In the genomic region with DNA sequence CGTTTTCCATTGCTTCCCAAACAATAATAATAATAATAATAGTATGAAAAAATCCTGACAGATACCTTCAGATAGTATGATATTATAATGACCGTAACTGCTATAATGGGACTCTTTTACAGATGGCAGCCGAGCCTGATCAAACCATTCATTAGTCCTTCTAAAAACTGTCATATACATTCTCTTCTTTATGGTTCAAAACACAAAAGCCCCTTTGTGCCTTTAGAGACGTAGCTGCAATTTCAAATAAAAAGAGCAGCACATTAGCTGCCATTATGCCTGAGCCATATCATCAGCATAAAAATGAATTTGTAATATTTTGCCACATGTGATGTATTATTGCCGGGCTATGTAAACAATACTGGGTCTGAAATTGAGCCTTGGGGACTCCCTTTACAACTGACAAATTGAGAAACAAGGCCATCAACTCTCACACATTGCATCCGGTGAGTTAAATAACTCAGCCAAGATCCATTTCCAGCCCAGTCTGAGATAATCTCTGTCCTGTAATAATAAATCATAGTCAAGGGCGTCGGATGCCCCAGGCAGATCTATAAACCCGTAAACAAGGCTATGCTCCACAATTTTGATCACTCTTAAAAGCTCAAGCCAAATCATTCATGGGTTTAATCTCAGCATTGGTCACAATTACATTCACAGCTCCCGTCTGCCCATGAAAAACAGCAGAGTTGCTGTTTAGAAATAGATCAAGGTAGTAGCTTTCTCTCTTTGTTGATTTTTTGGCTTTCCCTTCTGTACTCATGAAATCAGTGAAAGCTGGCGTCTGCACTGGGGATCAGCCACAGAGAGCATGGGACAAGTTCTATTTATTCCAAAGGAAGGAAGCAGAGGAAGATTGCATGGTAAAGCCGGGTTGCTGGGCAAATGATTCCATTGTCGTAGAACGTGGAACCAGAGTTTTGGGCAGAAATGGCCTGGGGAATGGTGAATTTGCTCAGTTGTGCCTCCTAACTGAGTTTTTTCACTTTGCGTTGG, we compare ENCODE assay signal across 3 cellular contexts.
A peak's percentile ranks its signal among the peaks of the same experiment; 100 is the strongest.
TF ChIP-seq lines count a peak whose summit lies in the region.

No MANE protein-coding gene starts in this region.

TF ChIP-seq in SK-N-SH, 30 proteins besides CTCF, POLR2A, EP300 and RAD21:
- TF ChIP-seq GATA2 (CRISPR knock-in tag; IDR thresholded peaks at IDR 0.05) (peak; percentile 63), CHD2 (IDR thresholded peaks at IDR 0.05; ENCODE audit: low read length, partially characterized antibody) (no peak)

TF ChIP-seq in SK-N-SH treated with all-trans-retinoic acid at 6 μM for 48 hours, 23 proteins besides CTCF, POLR2A, EP300 and RAD21:
- TF ChIP-seq GLIS3 (CRISPR knock-in tag; IDR thresholded peaks at IDR 0.05) (no peak), RARB (CRISPR knock-in tag; IDR thresholded peaks at IDR 0.05) (no peak), BACH2 (CRISPR knock-in tag; IDR thresholded peaks at IDR 0.05; ENCODE audit: borderline replicate concordance) (no peak)

TF ChIP-seq in WTC11, 78 proteins besides CTCF, POLR2A, EP300 and RAD21:
- no peak for TF ChIP-seq SMAD3 (CRISPR knock-in tag; IDR thresholded peaks at IDR 0.05; ENCODE audit: borderline replicate concordance)
- TF ChIP-seq, protein P1, sequence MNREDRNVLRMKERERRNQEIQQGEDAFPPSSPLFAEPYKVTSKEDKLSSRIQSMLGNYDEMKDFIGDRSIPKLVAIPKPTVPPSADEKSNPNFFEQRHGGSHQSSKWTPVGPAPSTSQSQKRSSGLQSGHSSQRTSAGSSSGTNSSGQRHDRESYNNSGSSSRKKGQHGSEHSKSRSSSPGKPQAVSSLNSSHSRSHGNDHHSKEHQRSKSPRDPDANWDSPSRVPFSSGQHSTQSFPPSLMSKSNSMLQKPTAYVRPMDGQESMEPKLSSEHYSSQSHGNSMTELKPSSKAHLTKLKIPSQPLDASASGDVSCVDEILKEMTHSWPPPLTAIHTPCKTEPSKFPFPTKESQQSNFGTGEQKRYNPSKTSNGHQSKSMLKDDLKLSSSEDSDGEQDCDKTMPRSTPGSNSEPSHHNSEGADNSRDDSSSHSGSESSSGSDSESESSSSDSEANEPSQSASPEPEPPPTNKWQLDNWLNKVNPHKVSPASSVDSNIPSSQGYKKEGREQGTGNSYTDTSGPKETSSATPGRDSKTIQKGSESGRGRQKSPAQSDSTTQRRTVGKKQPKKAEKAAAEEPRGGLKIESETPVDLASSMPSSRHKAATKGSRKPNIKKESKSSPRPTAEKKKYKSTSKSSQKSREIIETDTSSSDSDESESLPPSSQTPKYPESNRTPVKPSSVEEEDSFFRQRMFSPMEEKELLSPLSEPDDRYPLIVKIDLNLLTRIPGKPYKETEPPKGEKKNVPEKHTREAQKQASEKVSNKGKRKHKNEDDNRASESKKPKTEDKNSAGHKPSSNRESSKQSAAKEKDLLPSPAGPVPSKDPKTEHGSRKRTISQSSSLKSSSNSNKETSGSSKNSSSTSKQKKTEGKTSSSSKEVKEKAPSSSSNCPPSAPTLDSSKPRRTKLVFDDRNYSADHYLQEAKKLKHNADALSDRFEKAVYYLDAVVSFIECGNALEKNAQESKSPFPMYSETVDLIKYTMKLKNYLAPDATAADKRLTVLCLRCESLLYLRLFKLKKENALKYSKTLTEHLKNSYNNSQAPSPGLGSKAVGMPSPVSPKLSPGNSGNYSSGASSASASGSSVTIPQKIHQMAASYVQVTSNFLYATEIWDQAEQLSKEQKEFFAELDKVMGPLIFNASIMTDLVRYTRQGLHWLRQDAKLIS (CRISPR knock-in tag; IDR thresholded peaks at IDR 0.05; ENCODE audit: borderline replicate concordance): no peak
- TF ChIP-seq NFYB (CRISPR knock-in tag; conservative IDR thresholded peaks at IDR 0.05; ENCODE audit: low read depth): no peak
- TF ChIP-seq IRF1 (CRISPR knock-in tag; IDR thresholded peaks at IDR 0.05): no peak
- no peak for TF ChIP-seq OVOL2 (CRISPR knock-in tag; IDR thresholded peaks at IDR 0.05; ENCODE audit: borderline replicate concordance)
- TF ChIP-seq, protein P2, sequence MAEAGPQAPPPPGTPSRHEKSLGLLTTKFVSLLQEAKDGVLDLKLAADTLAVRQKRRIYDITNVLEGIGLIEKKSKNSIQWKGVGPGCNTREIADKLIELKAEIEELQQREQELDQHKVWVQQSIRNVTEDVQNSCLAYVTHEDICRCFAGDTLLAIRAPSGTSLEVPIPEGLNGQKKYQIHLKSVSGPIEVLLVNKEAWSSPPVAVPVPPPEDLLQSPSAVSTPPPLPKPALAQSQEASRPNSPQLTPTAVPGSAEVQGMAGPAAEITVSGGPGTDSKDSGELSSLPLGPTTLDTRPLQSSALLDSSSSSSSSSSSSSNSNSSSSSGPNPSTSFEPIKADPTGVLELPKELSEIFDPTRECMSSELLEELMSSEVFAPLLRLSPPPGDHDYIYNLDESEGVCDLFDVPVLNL (CRISPR knock-in tag; IDR thresholded peaks at IDR 0.05; ENCODE audit: borderline replicate concordance, low read depth): no peak
- TF ChIP-seq ZNF532 (CRISPR knock-in tag; IDR thresholded peaks at IDR 0.05; ENCODE audit: borderline replicate concordance): no peak
- no peak for TF ChIP-seq TEAD4 (CRISPR knock-in tag; IDR thresholded peaks at IDR 0.05)
- no peak for TF ChIP-seq USF1 (CRISPR knock-in tag; IDR thresholded peaks at IDR 0.05)
- no peak for TF ChIP-seq AR (CRISPR knock-in tag; IDR thresholded peaks at IDR 0.05)
- no peak for TF ChIP-seq ZNF138 (CRISPR knock-in tag; conservative IDR thresholded peaks at IDR 0.05)
- TF ChIP-seq ZNF317 (CRISPR knock-in tag; IDR thresholded peaks at IDR 0.05; ENCODE audit: borderline replicate concordance, low read depth): no peak
- TF ChIP-seq ZNF263 (CRISPR knock-in tag; IDR thresholded peaks at IDR 0.05; ENCODE audit: low read depth): no peak
- TF ChIP-seq ESRRA (CRISPR knock-in tag; IDR thresholded peaks at IDR 0.05; ENCODE audit: borderline replicate concordance): no peak
- no peak for TF ChIP-seq ZNF396 (CRISPR knock-in tag; IDR thresholded peaks at IDR 0.05; ENCODE audit: borderline replicate concordance)
- TF ChIP-seq JAZF1 (CRISPR knock-in tag; IDR thresholded peaks at IDR 0.05): no peak
- TF ChIP-seq, protein P3, sequence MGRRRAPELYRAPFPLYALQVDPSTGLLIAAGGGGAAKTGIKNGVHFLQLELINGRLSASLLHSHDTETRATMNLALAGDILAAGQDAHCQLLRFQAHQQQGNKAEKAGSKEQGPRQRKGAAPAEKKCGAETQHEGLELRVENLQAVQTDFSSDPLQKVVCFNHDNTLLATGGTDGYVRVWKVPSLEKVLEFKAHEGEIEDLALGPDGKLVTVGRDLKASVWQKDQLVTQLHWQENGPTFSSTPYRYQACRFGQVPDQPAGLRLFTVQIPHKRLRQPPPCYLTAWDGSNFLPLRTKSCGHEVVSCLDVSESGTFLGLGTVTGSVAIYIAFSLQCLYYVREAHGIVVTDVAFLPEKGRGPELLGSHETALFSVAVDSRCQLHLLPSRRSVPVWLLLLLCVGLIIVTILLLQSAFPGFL (CRISPR knock-in tag; IDR thresholded peaks at IDR 0.05; ENCODE audit: borderline replicate concordance): no peak
- TF ChIP-seq ZNF416 (CRISPR knock-in tag; IDR thresholded peaks at IDR 0.05): no peak
- no peak for TF ChIP-seq ZNF232 (CRISPR knock-in tag; IDR thresholded peaks at IDR 0.05)
